ENCODE assay signal across 19 cellular contexts in genomic region chr22:49953680-49954344, GRCh38. TPM values are rescaled to one million over a fixed set of nuclear protein-coding genes. Genes with fewer than 3 reads are reported as not detected.
DNase-seq lines count a peak whose midpoint lies in the region; ATAC-seq and TF ChIP-seq lines count a peak whose summit lies in the region.
"Had no signal": no experiment of that assay in that cellular context is flagged by ENCODE, and none has a peak within 500 bp of the region (broad histone marks: within the 10 kb centered on the region; RNA-seq: fewer than 3 reads in every experiment).

No MANE protein-coding gene starts in this region.

- ATAC-seq in Panc1 (no peak), gastroesophageal sphincter (no peak), HG03439 (IDR thresholded peaks at IDR 0.05; ENCODE audit: unreplicated experiment) (no peak)

- H3K27ac ChIP-seq in Panc1 (ENCODE audit: low read length) (0 out of 2 replicates have a peak overlapping the region, but pooled peaks have one; percentile 39), gastroesophageal sphincter (peak overlapping the region in 3 of 4 donors; percentile 58 to 61 (median 59)), transverse colon (peak overlapping the region; percentile 90 to 97 (median 94))
- H3K27ac ChIP-seq: vagina had no signal

- H3K9me3 ChIP-seq in Panc1 (ENCODE audit: control insufficient read depth, insufficient read depth, low read depth, low read length) = no peaks in the 10 kb centered on the region
- no peaks in the 10 kb centered on the region for H3K9me3 ChIP-seq in gastroesophageal sphincter
- no peaks in the 10 kb centered on the region for H3K9me3 ChIP-seq in transverse colon
- H3K9me3 ChIP-seq: HAP-1, vagina had no signal

- TF ChIP-seq EP300 in gastroesophageal sphincter (IDR thresholded peaks at IDR 0.05) = no peak
- no peak for TF ChIP-seq EP300 in transverse colon (IDR thresholded peaks at IDR 0.05; ENCODE audit: low read depth)

- no peak for TF ChIP-seq POLR2A in gastroesophageal sphincter (IDR thresholded peaks at IDR 0.05)
- no peak for TF ChIP-seq POLR2A in transverse colon (IDR thresholded peaks at IDR 0.05)

- no TSS peak for BruUV-seq in Panc1 (replicated peaks; lab: Mats Ljungman, UMichigan)

- H3K4me1 ChIP-seq in Panc1 (ENCODE audit: control insufficient read depth, insufficient read depth, low read length) = peaks cover 63% of the 10 kb centered on the region
- H3K4me1 ChIP-seq in gastroesophageal sphincter = peaks cover 0 to 39% (median 19%) of the 10 kb centered on the region in 3 donors
- H3K4me1 ChIP-seq in transverse colon = peaks cover 19 to 50% (median 39%) of the 10 kb centered on the region in 4 donors
- H3K4me1 ChIP-seq: HAP-1 had no signal

- intact Hi-C loops in Panc1 (cut with micrococcal nuclease; ENCODE audit: unreplicated experiment) = no loop called here
- intact Hi-C loops in transverse colon (cut with DNase I; ENCODE audit: low total_unique reads) = no loop called here

- CTCF ChIA-PET in Panc1 (lab: Charles Lee) = no interaction called here

- TF ChIP-seq CTCF in Panc1 (IDR thresholded peaks at IDR 0.05) (no peak), gastroesophageal sphincter (IDR thresholded peaks at IDR 0.05) (no peak), transverse colon (IDR thresholded peaks at IDR 0.05) (no peak)

- no peak for DNase-seq in Panc1 (ENCODE audit: low read depth, low spot score)
- DNase-seq in myocyte (ENCODE audit: low read depth) = peak; percentile 33
- no peak for DNase-seq in transverse colon
- no peak for DNase-seq in putamen (ENCODE audit: low spot score)
- no peak for DNase-seq in pons (ENCODE audit: low spot score)
- DNase-seq: activated CD8-positive, alpha-beta memory T cell treated with anti-CD3 and anti-CD28 coated beads for 24 hours; activated effector memory CD4-positive, alpha-beta T cell treated with Interleukin-2 at 50 U/mL for 16 hours; islet precursor cell; KG1; NCI-H1417 treated with DMSO at 0.1 percent for 48 hours; NCI-H345 had no signal

- H3K36me3 ChIP-seq in Panc1 (ENCODE audit: control insufficient read depth, insufficient read depth, low read length) (no peaks in the 10 kb centered on the region), gastroesophageal sphincter (no peaks in the 10 kb centered on the region), transverse colon (no peaks in the 10 kb centered on the region)
- H3K36me3 ChIP-seq: HAP-1, vagina had no signal

- H3K27me3 ChIP-seq in Panc1 (ENCODE audit: control insufficient read depth, insufficient read depth, low read length) (no peaks in the 10 kb centered on the region), gastroesophageal sphincter (no peaks in the 10 kb centered on the region), transverse colon (no peaks in the 10 kb centered on the region)
- H3K27me3 ChIP-seq: vagina had no signal

- WGBS in gastroesophageal sphincter (ENCODE audit: low coverage in 1 of 2), 2 donors = 90% methylated on average over 2 of the region's 18 CpGs; no CpG with 5 or more reads in 1 of the 2 donors
- 80% methylated on average over 13 of the region's 18 CpGs; no CpG with 5 or more reads in 1 of the 2 donors for WGBS in transverse colon (ENCODE audit: low coverage in 1 of 2), 2 donors

- no peak overlapping the region for H3K4me3 ChIP-seq in Panc1 (ENCODE audit: low read depth in 2 of 2, low read length in 2 of 2)
- H3K4me3 ChIP-seq in gastroesophageal sphincter = no peak overlapping the region
- H3K4me3 ChIP-seq in transverse colon = no peak overlapping the region
- H3K4me3 ChIP-seq: HAP-1, vagina had no signal

- POLR2A ChIA-PET in Panc1 (lab: Charles Lee) = no interaction called here

- in situ Hi-C loops in Panc1 (cut with HindIII; ENCODE audit: low pct_unique_long_range_greater_than_20kb, low sequenced_read_pairs) = no loop called here
- in situ Hi-C loops in transverse colon (cut with MboI; ENCODE audit: low pct_ligation_motif_present in 1 of 4, low pct_unique_long_range_greater_than_20kb in 1 of 4, low sequenced_read_pairs in 3 of 4) = loop anchor here in 1 of 4 donors (25.0 kb wide), 1 partner anchor 92 kb away; the partner anchor contains the start of gene ZBED4

RNA-seq across cellular contexts. Expression of gene PIM3, which starts 6.8 kb away (rescaled TPM):
- total RNA-seq in Panc1 (2021; ENCODE audit: unreplicated experiment) (58.2 TPM), gastroesophageal sphincter (10 to 100 TPM; 30.0 to 58.3 (median 46.4) TPM), myocyte (41.4 and 42.4 TPM in 2 replicates), transverse colon (100 to 1,000 TPM; 115 to 290 (median 147) TPM)
- 65.3 TPM for polyA plus RNA-seq in Panc1 (2012; ENCODE audit: insufficient read length)
- 10.6 TPM for polyA plus RNA-seq in myocyte (2012)

RNA-seq across cellular contexts. Expression of gene CRELD2, which starts 35.4 kb away (rescaled TPM):
- total RNA-seq in Panc1 (2021; ENCODE audit: unreplicated experiment) (59.7 TPM), gastroesophageal sphincter (10 to 100 TPM; 21.9 to 36.2 (median 30.9) TPM), myocyte (63.0 and 120 TPM in 2 replicates), transverse colon (10 to 100 TPM; 31.0 to 37.9 (median 36.4) TPM)
- 98.5 TPM for polyA plus RNA-seq in Panc1 (2012; ENCODE audit: insufficient read length)
- 75.8 TPM for polyA plus RNA-seq in myocyte (2012)

RNA-seq across cellular contexts. Expression of gene ALG12, which starts 35.6 kb away (rescaled TPM):
- total RNA-seq in Panc1 (2021; ENCODE audit: unreplicated experiment) = 23.4 TPM
- 41.1 TPM for polyA plus RNA-seq in Panc1 (2012; ENCODE audit: insufficient read length)
- total RNA-seq in gastroesophageal sphincter = 10 to 100 TPM; 18.8 to 30.0 (median 22.6) TPM
- 23.4 and 24.5 TPM in 2 replicates for total RNA-seq in myocyte
- 21.8 TPM for polyA plus RNA-seq in myocyte (2012)
- 10 to 100 TPM; 10.1 to 24.4 (median 18.3) TPM for total RNA-seq in transverse colon

RNA-seq across cellular contexts. Expression of gene IL17REL, which starts 58.8 kb away (rescaled TPM):
- total RNA-seq in Panc1 (2021; ENCODE audit: unreplicated experiment) (0.82 TPM), gastroesophageal sphincter (not detected), myocyte (not detected in 2 replicates), transverse colon (1 to 10 TPM in 2 of 4 donors, under 1 TPM in 2; 0.32 to 2.2 (median 1.3) TPM)
- 1.3 TPM for polyA plus RNA-seq in Panc1 (2012; ENCODE audit: insufficient read length)
- polyA plus RNA-seq in myocyte (2012) = not detected
- total RNA-seq: astrocyte, renal cortical epithelial cell, vagina had no signal
- polyA plus RNA-seq: CD14-positive monocyte, esophagus had no signal

Comparison
In these comparisons a context has a peak if more than half of its experiments do, and no peak if none do; other contexts are left out.
1. H3K27ac ChIP-seq: peak in every context shown above with its lines; median percentile 94 in transverse colon; 59 in gastroesophageal sphincter; 39 in Panc1.